9 cellular contexts compared by ENCODE assay signal in the genomic region with DNA sequence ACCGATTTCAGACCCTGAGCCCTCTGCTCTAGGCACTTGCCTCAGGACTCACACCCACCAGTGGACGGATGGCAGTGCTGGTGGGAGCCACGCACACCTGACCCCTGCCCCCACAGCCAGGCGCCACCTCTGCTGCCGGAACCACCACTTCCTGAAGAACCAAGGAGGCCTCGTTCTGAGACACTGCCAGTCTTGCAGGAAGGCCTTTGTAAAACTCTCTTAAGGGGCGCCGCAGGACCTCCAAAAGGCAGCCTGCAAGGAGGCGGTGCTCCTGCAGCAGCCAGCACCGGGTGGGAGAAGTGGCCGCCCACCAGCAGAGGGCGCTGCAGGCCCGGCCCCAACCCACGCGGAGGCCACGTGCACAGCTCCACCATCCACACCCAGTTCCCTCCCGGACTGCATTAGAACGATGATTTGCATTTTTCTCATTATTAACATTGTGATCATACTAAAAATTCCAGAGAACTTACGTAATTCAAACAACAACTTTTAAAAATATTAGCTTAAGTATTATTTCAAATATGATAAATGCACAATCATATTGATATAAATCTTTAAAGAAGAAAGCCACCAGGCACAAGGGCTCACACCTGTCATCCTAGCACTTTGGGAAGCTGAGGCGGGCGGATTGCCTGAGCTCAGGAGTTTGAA. TPM values are rescaled to one million over a fixed set of nuclear protein-coding genes. Genes with fewer than 3 reads are reported as not detected.
DNase-seq lines count a peak whose midpoint lies in the region; ATAC-seq and TF ChIP-seq lines count a peak whose summit lies in the region.
"Had no signal": no experiment of that assay in that cellular context is flagged by ENCODE, and none has a peak within 500 bp of the region (broad histone marks: within the 10 kb centered on the region; RNA-seq: fewer than 3 reads in every experiment).

No MANE protein-coding gene starts in this region.

- H3K4me3 Mint-ChIP-seq in central memory CD8-positive, alpha-beta T cell, result no peak overlapping the region

- peak; percentile 50 for DNase-seq in HS-5 (ENCODE audit: low read depth)
- DNase-seq in central memory CD8-positive, alpha-beta T cell (ENCODE audit: low spot score in 2 of 2), result peak; percentile 35 to 59
- peak; percentile 62 for DNase-seq in lung (ENCODE audit: low spot score)
- peak; percentile 50 to 60 for DNase-seq in stimulated activated CD8-positive, alpha-beta memory T cell treated with anti-CD3 and anti-CD28 coated beads, Interleukin-7, amount 100 ng/mL, for 1 hour (ENCODE audit: low read depth in 2 of 2)

- no peak overlapping the region for H3K4me3 ChIP-seq in lung

- peaks cover 0 to 5% of the 10 kb centered on the region in 2 donors for H3K36me3 ChIP-seq in lung (ENCODE audit: control insufficient read depth in 2 of 2, insufficient read depth in 2 of 2, low read length in 2 of 2)

- peaks cover 0 to 10% of the 10 kb centered on the region in 2 donors for H3K4me1 ChIP-seq in lung (ENCODE audit: control insufficient read depth in 2 of 2, insufficient read depth in 2 of 2, low read length in 2 of 2)

- peaks cover 0 to 4% of the 10 kb centered on the region in 2 donors for H3K9me3 ChIP-seq in lung (ENCODE audit: control insufficient read depth in 2 of 2, insufficient read depth in 1 of 2, low read length in 1 of 2)

- no peaks in the 10 kb centered on the region for H3K9me3 Mint-ChIP-seq in central memory CD8-positive, alpha-beta T cell

- no peak overlapping the region for H3K27ac Mint-ChIP-seq in central memory CD8-positive, alpha-beta T cell (ENCODE audit: low read depth)

- peak; percentile 91 to 93 for ATAC-seq in activated CD4-positive, CD25-positive, alpha-beta regulatory T cell treated with anti-CD3 and anti-CD28 coated beads, Interleukin-2, amount 50 U/mL, for 24 hours
- ATAC-seq in central memory CD8-positive, alpha-beta T cell (replicated peaks; ENCODE audit: extremely low read depth, poor library complexity, severe bottlenecking), result peak; percentile 92
- peak; percentile 78 for ATAC-seq in lung (ENCODE audit: insufficient read depth, low FRiP score)
- no peak for ATAC-seq in HG03520 (IDR thresholded peaks at IDR 0.05; ENCODE audit: unreplicated experiment)
- ATAC-seq in HG03025 (IDR thresholded peaks at IDR 0.05; ENCODE audit: low FRiP score, unreplicated experiment), result no peak

- WGBS in lung, 2 donors, result 63 to 67% methylated on average over 21 of the region's 21 CpGs

- no peaks in the 10 kb centered on the region for H3K27me3 Mint-ChIP-seq in central memory CD8-positive, alpha-beta T cell

- H3K27ac ChIP-seq in C4-2B, result no peak overlapping the region
- H3K27ac ChIP-seq in lung (ENCODE audit: low read depth in 1 of 2, low read length in 1 of 2), result peak overlapping the region in 1 of 2 donors; percentile 30
- H3K27ac ChIP-seq: HL-60 had no signal

- H3K27me3 ChIP-seq in lung (ENCODE audit: control insufficient read depth, insufficient read depth), result no peaks in the 10 kb centered on the region

- H3K36me3 Mint-ChIP-seq in central memory CD8-positive, alpha-beta T cell (ENCODE audit: insufficient read depth), result peaks cover 9% of the 10 kb centered on the region

- peak; percentile 81 for TF ChIP-seq CTCF in C4-2B (conservative IDR thresholded peaks at IDR 0.05)
- TF ChIP-seq CTCF in lung (IDR thresholded peaks at IDR 0.05; ENCODE audit: control extremely low read depth, extremely low read depth), result peak; percentile 15

- H3K4me1 Mint-ChIP-seq in central memory CD8-positive, alpha-beta T cell, result peaks cover 5% of the 10 kb centered on the region

RNA-seq across cellular contexts. Expression of a gene that starts 12.8 kb away (rescaled TPM):
- total RNA-seq in lung, result 10 to 100 TPM; 19.4 to 28.4 TPM
- polyA plus RNA-seq in lung, result 10 to 100 TPM; 11.9 to 22.4 TPM

RNA-seq across cellular contexts. Expression of a gene that starts 45.6 kb away (rescaled TPM):
- total RNA-seq in lung, result 100 to 1,000 TPM; 210 to 505 TPM
- 100 to 1,000 TPM; 212 to 495 TPM for polyA plus RNA-seq in lung

Comparison
In these comparisons a context has a peak if more than half of its experiments do, and no peak if none do; other contexts are left out.
1. ATAC-seq: peak in activated CD4-positive, CD25-positive, alpha-beta regulatory T cell treated with anti-CD3 and anti-CD28 coated beads, Interleukin-2, amount 50 U/mL, for 24 hours (2 of 2), central memory CD8-positive, alpha-beta T cell (single experiment) and lung (single experiment); none in HG03520 (single experiment) and HG03025 (single experiment).
2. Peak in every context shown above with its lines, with median percentiles within 50 percentile points of each other: DNase-seq.